Comparison of ENCODE assay signal across 8 cellular contexts in the genomic region with DNA sequence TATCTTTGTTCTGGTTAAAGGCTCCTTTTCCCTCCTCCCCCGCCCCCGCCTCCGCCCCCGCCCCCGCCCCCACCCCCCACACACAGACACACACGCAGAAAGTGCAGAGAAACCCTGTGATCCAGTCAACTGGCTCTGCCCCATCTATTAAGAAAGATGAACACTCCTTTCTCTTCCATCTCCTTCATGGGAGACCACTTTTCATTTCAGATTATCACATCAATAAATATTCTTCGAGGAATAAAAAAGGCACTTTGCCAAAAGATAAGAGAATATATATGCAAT.
A peak's percentile ranks its signal among the peaks of the same experiment; 100 is the strongest.
DNase-seq lines count a peak whose midpoint lies in the region; ATAC-seq and TF ChIP-seq lines count a peak whose summit lies in the region.

No MANE protein-coding gene starts in this region.

- H3K36me3 ChIP-seq in left ventricle myocardium inferior, result no peaks in the 10 kb centered on the region
- H3K36me3 ChIP-seq in muscle layer of colon (ENCODE audit: insufficient read depth, low read length), result no peaks in the 10 kb centered on the region

- H3K4me3 ChIP-seq in left ventricle myocardium inferior (peak overlapping the region; percentile 68), muscle layer of colon (ENCODE audit: low read depth in 1 of 2, low read length in 2 of 2) (peak overlapping the region; percentile 22 to 68)

- H3K9me3 ChIP-seq in left ventricle myocardium inferior (replicated peaks) (no peaks in the 10 kb centered on the region), muscle layer of colon (ENCODE audit: low read length) (no peaks in the 10 kb centered on the region)

- H3K27ac Mint-ChIP-seq in chondrocyte (ENCODE audit: unreplicated experiment), result no peak overlapping the region
- H3K27ac Mint-ChIP-seq in activated T-helper 17 cell treated with anti-CD3 and anti-CD28 coated beads, Interleukin-2, amount 50 U/mL, for 72 hours, result no peak overlapping the region

- H3K27me3 ChIP-seq in left ventricle myocardium inferior (ENCODE audit: low read depth) (peaks cover 60% of the 10 kb centered on the region), muscle layer of colon (ENCODE audit: control insufficient read depth in 1 of 2, insufficient read depth in 2 of 2, low read length in 2 of 2) (peaks cover 22 to 33% of the 10 kb centered on the region in 2 donors)

- H3K9me3 Mint-ChIP-seq in chondrocyte (ENCODE audit: low read depth), result no peaks in the 10 kb centered on the region
- H3K9me3 Mint-ChIP-seq in activated T-helper 17 cell treated with anti-CD3 and anti-CD28 coated beads, Interleukin-2, amount 50 U/mL, for 72 hours, result peaks cover 3% of the 10 kb centered on the region

- H3K36me3 Mint-ChIP-seq in chondrocyte (ENCODE audit: low read depth), result no peaks in the 10 kb centered on the region
- H3K36me3 Mint-ChIP-seq in activated T-helper 17 cell treated with anti-CD3 and anti-CD28 coated beads, Interleukin-2, amount 50 U/mL, for 72 hours (ENCODE audit: low read depth), result no peaks in the 10 kb centered on the region

- DNase-seq in left ventricle myocardium inferior, result no peak
- no peak for DNase-seq in left cardiac atrium
- no peak for DNase-seq in chondrocyte (ENCODE audit: low spot score)
- no peak for DNase-seq in NCI-H1436 treated with DMSO at 0.1 percent for 48 hours (lab: John Stamatoyannopoulos, UW)

- no peak for ATAC-seq in left cardiac atrium
- ATAC-seq in GM18502 (IDR thresholded peaks at IDR 0.05; ENCODE audit: poor library complexity, unreplicated experiment), result no peak
- no peak for ATAC-seq in activated T-helper 17 cell treated with anti-CD3 and anti-CD28 coated beads, Interleukin-2, amount 50 U/mL, for 72 hours (replicated peaks)
- no peak for ATAC-seq in GM18498 (IDR thresholded peaks at IDR 0.05; ENCODE audit: unreplicated experiment)

- peaks cover 4% of the 10 kb centered on the region for H3K4me1 Mint-ChIP-seq in chondrocyte (ENCODE audit: low read depth)
- peaks cover 5% of the 10 kb centered on the region for H3K4me1 Mint-ChIP-seq in activated T-helper 17 cell treated with anti-CD3 and anti-CD28 coated beads, Interleukin-2, amount 50 U/mL, for 72 hours

- TF ChIP-seq CTCF in left ventricle myocardium inferior (IDR thresholded peaks at IDR 0.05; ENCODE audit: borderline replicate concordance) (no peak), chondrocyte (IDR thresholded peaks at IDR 0.05) (peak; percentile 49)

- intact Hi-C loops in left ventricle myocardium inferior (cut with micrococcal nuclease), result loop anchor here (10.0 kb wide), 1 partner anchor 543 kb away; no protein-coding TSS in a partner anchor
- intact Hi-C loops in left cardiac atrium (cut with DNase I), result loop anchor here (5.0 to 10.0 kb wide), 2 partner anchors 533 to 541 kb away; no protein-coding TSS in a partner anchor

- H3K4me1 ChIP-seq in left ventricle myocardium inferior, result peaks cover 51% of the 10 kb centered on the region
- peaks cover 31% of the 10 kb centered on the region for H3K4me1 ChIP-seq in muscle layer of colon (ENCODE audit: insufficient read depth, low read length)

- no peak overlapping the region for H3K27ac ChIP-seq in left ventricle myocardium inferior (replicated peaks)
- no peak overlapping the region for H3K27ac ChIP-seq in muscle layer of colon (ENCODE audit: low read depth, low read length)

- no peak overlapping the region for H3K9ac ChIP-seq in muscle layer of colon (ENCODE audit: low read length)

- no peak overlapping the region for H3K4me3 Mint-ChIP-seq in chondrocyte (ENCODE audit: unreplicated experiment)
- no peak overlapping the region for H3K4me3 Mint-ChIP-seq in activated T-helper 17 cell treated with anti-CD3 and anti-CD28 coated beads, Interleukin-2, amount 50 U/mL, for 72 hours

- H3K27me3 Mint-ChIP-seq in chondrocyte (ENCODE audit: low read depth), result peaks cover 32% of the 10 kb centered on the region
- H3K27me3 Mint-ChIP-seq in activated T-helper 17 cell treated with anti-CD3 and anti-CD28 coated beads, Interleukin-2, amount 50 U/mL, for 72 hours, result peaks cover 30% of the 10 kb centered on the region
